In the genomic region with DNA sequence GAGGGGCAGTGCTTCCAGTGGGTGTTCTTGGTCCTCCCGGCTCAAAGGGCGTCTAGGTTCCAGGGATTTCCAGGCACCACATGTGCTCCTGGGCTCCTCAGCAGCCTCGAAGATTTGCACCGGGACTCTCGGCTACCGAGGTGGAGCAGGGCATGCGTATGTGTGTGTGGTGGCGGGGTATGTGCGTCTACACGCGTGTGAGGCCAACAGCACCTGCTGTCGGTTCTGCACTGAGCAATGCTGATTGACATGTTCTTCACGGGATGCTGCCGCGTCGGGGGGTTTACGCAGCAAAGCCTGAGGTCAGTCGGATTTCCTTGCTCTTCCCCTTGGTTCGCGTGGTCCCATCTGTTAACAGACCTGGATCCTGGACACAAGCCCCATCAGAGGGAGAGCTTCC, we compare ENCODE assay signal across 22 cellular contexts.
DNase-seq lines count a peak whose midpoint lies in the region; ATAC-seq and TF ChIP-seq lines count a peak whose summit lies in the region.
"Had no signal": no experiment of that assay in that cellular context is flagged by ENCODE, and none has a peak within 500 bp of the region (broad histone marks: within the 10 kb centered on the region; RNA-seq: fewer than 3 reads in every experiment).

No MANE protein-coding gene starts in this region.

- no peak overlapping the region for H3K23ac ChIP-seq in neuronal stem cell (ENCODE audit: low read depth, low read length, poor library complexity)

- no peaks in the 10 kb centered on the region for H3K27me3 ChIP-seq in GM23338 (ENCODE audit: insufficient read depth)
- H3K27me3 ChIP-seq in neuronal stem cell (ENCODE audit: control insufficient read depth in 3 of 3, insufficient read depth in 3 of 3, low read depth in 1 of 3, low read length in 3 of 3): peaks cover 0 to 13% (median 0%) of the 10 kb centered on the region in 3 experiments
- peaks cover 85% of the 10 kb centered on the region for H3K27me3 ChIP-seq in PC-9 (ENCODE audit: insufficient read depth, low read depth)
- H3K27me3 ChIP-seq in hepatocyte: no peaks in the 10 kb centered on the region

- no peak overlapping the region for H3K18ac ChIP-seq in neuronal stem cell (ENCODE audit: low read length)

- H3K4me1 ChIP-seq in GM23338 (ENCODE audit: insufficient read depth) (peaks cover 24% of the 10 kb centered on the region), neuronal stem cell (ENCODE audit: control insufficient read depth in 2 of 2, insufficient read depth in 1 of 2, low read depth in 1 of 2, low read length in 2 of 2) (peaks cover 0 to 2% of the 10 kb centered on the region in 2 donors), PC-9 (replicated peaks; ENCODE audit: insufficient read depth) (no peaks in the 10 kb centered on the region), hepatocyte (ENCODE audit: insufficient read depth) (no peaks in the 10 kb centered on the region)

- no peak overlapping the region for H3K9ac ChIP-seq in neuronal stem cell (ENCODE audit: low read depth, low read length, poor library complexity)

- no peaks in the 10 kb centered on the region for H4K20me1 ChIP-seq in GM23338 (replicated peaks; ENCODE audit: insufficient read depth)
- no peaks in the 10 kb centered on the region; the same call in 1 of the 2 replicates for H4K20me1 ChIP-seq in PC-9 (ENCODE audit: insufficient read depth)
- no peaks in the 10 kb centered on the region for H4K20me1 ChIP-seq in hepatocyte (ENCODE audit: insufficient read depth, poor library complexity, severe bottlenecking)

- H3K36me3 ChIP-seq in GM23338 (ENCODE audit: insufficient read depth) (no peaks in the 10 kb centered on the region), neuronal stem cell (replicated peaks in 1 of 2; ENCODE audit: control insufficient read depth in 2 of 2, insufficient read depth in 2 of 2, low read length in 2 of 2) (no peaks in the 10 kb centered on the region), PC-9 (ENCODE audit: low read depth) (no peaks in the 10 kb centered on the region), hepatocyte (replicated peaks; ENCODE audit: insufficient read depth, low read depth) (no peaks in the 10 kb centered on the region)

- no peak overlapping the region for H3K4me3 Mint-ChIP-seq in GM23338
- H3K4me3 Mint-ChIP-seq: CD4-positive, CD25-positive, alpha-beta regulatory T cell had no signal

- POLR2A ChIA-PET in PC-9 (lab: Charles Lee; ENCODE audit: unreplicated experiment): no interaction called here

- TF ChIP-seq CTCF in GM23338 (conservative IDR thresholded peaks at IDR 0.05; ENCODE audit: low read depth in 2 of 2): no peak
- TF ChIP-seq CTCF in coronary artery (IDR thresholded peaks at IDR 0.05): no peak
- TF ChIP-seq CTCF in PC-9 (conservative IDR thresholded peaks at IDR 0.05): no peak
- no peak for TF ChIP-seq CTCF in hepatocyte (IDR thresholded peaks at IDR 0.05; ENCODE audit: poor library complexity)

- no peak overlapping the region for H3K4ac ChIP-seq in neuronal stem cell (ENCODE audit: low read length)

- H3K4me1 Mint-ChIP-seq in GM23338: peaks cover 23% of the 10 kb centered on the region

- peaks cover 7% of the 10 kb centered on the region for H3K27me3 Mint-ChIP-seq in GM23338 (ENCODE audit: insufficient read depth, low read depth, poor library complexity)
- H3K27me3 Mint-ChIP-seq: CD4-positive, CD25-positive, alpha-beta regulatory T cell had no signal

- BruUV-seq in PC-9 (replicated peaks; lab: Mats Ljungman, UMichigan): no TSS peak

- no peak overlapping the region for H4K8ac ChIP-seq in neuronal stem cell (ENCODE audit: low read depth, low read length)

- no peak overlapping the region for H3K4me3 ChIP-seq in GM23338
- no peak overlapping the region for H3K4me3 ChIP-seq in coronary artery
- no peak overlapping the region for H3K4me3 ChIP-seq in neuronal stem cell (ENCODE audit: low read length in 2 of 2)
- no peak overlapping the region for H3K4me3 ChIP-seq in PC-9
- no peak overlapping the region for H3K4me3 ChIP-seq in hepatocyte
- H3K4me3 ChIP-seq: GM12878, SK-N-MC had no signal

- H2BK12ac ChIP-seq in neuronal stem cell (ENCODE audit: low read length): no peak overlapping the region

- intact Hi-C loops in PC-9 (cut with micrococcal nuclease; ENCODE audit: unreplicated experiment): no loop called here

- no peaks in the 10 kb centered on the region for H3K79me1 ChIP-seq in neuronal stem cell (ENCODE audit: low read depth, low read length)

- H3K9me3 Mint-ChIP-seq in GM23338: peaks cover 14% of the 10 kb centered on the region

- H2BK120ac ChIP-seq in neuronal stem cell (ENCODE audit: low read depth, low read length): no peak overlapping the region

- no CpG with 5 or more reads among the region's 20 CpGs for WGBS in neuronal stem cell (ENCODE audit: extremely low coverage in 2 of 2, insufficient read length in 2 of 2, insufficient replicate concordance in 1 of 2), 2 donors
- 96% methylated on average over 20 of the region's 20 CpGs for WGBS in hepatocyte (ENCODE audit: low lambda C conversion rate, missing lambda C conversion rate)

- no peak overlapping the region for H4K91ac ChIP-seq in neuronal stem cell (ENCODE audit: low read depth, low read length, poor library complexity)

- peaks cover 6% of the 10 kb centered on the region; the same call in 1 of the 3 replicates for H3K36me3 Mint-ChIP-seq in GM23338 (ENCODE audit: low read depth)
- H3K36me3 Mint-ChIP-seq: CD4-positive, CD25-positive, alpha-beta regulatory T cell had no signal

- H2AK5ac ChIP-seq in neuronal stem cell (ENCODE audit: low read depth, low read length): no peak overlapping the region

- H3K9me3 ChIP-seq in neuronal stem cell (replicated peaks in 1 of 2; ENCODE audit: control insufficient read depth in 2 of 2, insufficient read depth in 1 of 2, low read depth in 1 of 2, low read length in 2 of 2) (peaks cover 0 to 4% of the 10 kb centered on the region in 2 donors), PC-9 (ENCODE audit: insufficient read depth, low read depth) (no peaks in the 10 kb centered on the region), hepatocyte (ENCODE audit: low read depth) (no peaks in the 10 kb centered on the region)

- H2BK5ac ChIP-seq in neuronal stem cell (ENCODE audit: low read length): no peak overlapping the region

- peak overlapping the region; percentile 26 for H2BK15ac ChIP-seq in neuronal stem cell (ENCODE audit: low read length)

- H2AFZ ChIP-seq in GM23338: no peak overlapping the region
- H2AFZ ChIP-seq in neuronal stem cell (ENCODE audit: low read length): no peak overlapping the region
- H2AFZ ChIP-seq in PC-9: no peak overlapping the region
- no peak overlapping the region for H2AFZ ChIP-seq in hepatocyte

- peak; percentile 9 for DNase-seq in D341Med (ENCODE audit: low spot score)
- DNase-seq in GM23338 (ENCODE audit: low spot score): no peak
- peak; percentile 53 for DNase-seq in coronary artery (ENCODE audit: low spot score)
- no peak for DNase-seq in neuronal stem cell (ENCODE audit: low spot score)
- no peak for DNase-seq in PC-9
- DNase-seq in hepatocyte (ENCODE audit: low spot score): no peak
- DNase-seq: CD4-positive, CD25-positive, alpha-beta regulatory T cell; DMS 273 treated with DMSO at 0.1 percent for 48 hours; DMS79 treated with DMSO at 0.1 percent for 48 hours; HCEC 1CT; MV-4-11; NCI-H1694; NCI-H2081; NCI-H2171; NCI-H345; NCI-H524 treated with DMSO at 0.1 percent for 48 hours; OCI-M1; SHP77 had no signal

- H3F3A ChIP-seq in GM23338 (replicated peaks; ENCODE audit: low read depth) (no peaks in the 10 kb centered on the region), PC-9 (ENCODE audit: insufficient read depth, low read depth) (no peaks in the 10 kb centered on the region)

- peak overlapping the region; percentile 62; the same call in 1 of the 2 replicates for H3K27ac Mint-ChIP-seq in GM23338
- H3K27ac Mint-ChIP-seq: CD4-positive, CD25-positive, alpha-beta regulatory T cell had no signal

- no peak overlapping the region for H3K4me2 ChIP-seq in GM23338
- H3K4me2 ChIP-seq in neuronal stem cell (ENCODE audit: insufficient read depth, low read length, poor library complexity, severe bottlenecking): no peak overlapping the region
- no peak overlapping the region for H3K4me2 ChIP-seq in PC-9
- H3K4me2 ChIP-seq in hepatocyte: no peak overlapping the region

- CTCF ChIA-PET in PC-9 (lab: Charles Lee): no interaction called here

- H3K14ac ChIP-seq in neuronal stem cell (ENCODE audit: low read length): no peak overlapping the region

- H3K79me2 ChIP-seq in GM23338 (replicated peaks; ENCODE audit: insufficient read depth): no peaks in the 10 kb centered on the region
- no peaks in the 10 kb centered on the region for H3K79me2 ChIP-seq in PC-9 (ENCODE audit: low read depth)
- no peaks in the 10 kb centered on the region for H3K79me2 ChIP-seq in hepatocyte

- no peak overlapping the region for H3K27ac ChIP-seq in GM23338 (ENCODE audit: low read depth)
- no peak overlapping the region for H3K27ac ChIP-seq in coronary artery
- no peak overlapping the region for H3K27ac ChIP-seq in neuronal stem cell (replicated peaks; ENCODE audit: low read length)
- no peak overlapping the region for H3K27ac ChIP-seq in PC-9
- no peak overlapping the region for H3K27ac ChIP-seq in hepatocyte
- H3K27ac ChIP-seq: SK-N-MC had no signal

- no peak for ATAC-seq in GM23338
- ATAC-seq in HG03460 (IDR thresholded peaks at IDR 0.05; ENCODE audit: unreplicated experiment): no peak
- ATAC-seq in GM21390 (IDR thresholded peaks at IDR 0.05; ENCODE audit: unreplicated experiment): no peak
- ATAC-seq: GM12878 had no signal

- peaks cover 11% of the 10 kb centered on the region; the same call in 1 of the 2 replicates for H3K9me2 ChIP-seq in GM23338 (ENCODE audit: insufficient read depth)
- H3K9me2 ChIP-seq in PC-9 (ENCODE audit: insufficient read depth): no peaks in the 10 kb centered on the region
- no peaks in the 10 kb centered on the region for H3K9me2 ChIP-seq in hepatocyte (replicated peaks; ENCODE audit: insufficient read depth)

TF ChIP-seq in GM23338, 12 proteins besides CTCF, POLR2A, EP300 and RAD21:
- TF ChIP-seq, protein P1, sequence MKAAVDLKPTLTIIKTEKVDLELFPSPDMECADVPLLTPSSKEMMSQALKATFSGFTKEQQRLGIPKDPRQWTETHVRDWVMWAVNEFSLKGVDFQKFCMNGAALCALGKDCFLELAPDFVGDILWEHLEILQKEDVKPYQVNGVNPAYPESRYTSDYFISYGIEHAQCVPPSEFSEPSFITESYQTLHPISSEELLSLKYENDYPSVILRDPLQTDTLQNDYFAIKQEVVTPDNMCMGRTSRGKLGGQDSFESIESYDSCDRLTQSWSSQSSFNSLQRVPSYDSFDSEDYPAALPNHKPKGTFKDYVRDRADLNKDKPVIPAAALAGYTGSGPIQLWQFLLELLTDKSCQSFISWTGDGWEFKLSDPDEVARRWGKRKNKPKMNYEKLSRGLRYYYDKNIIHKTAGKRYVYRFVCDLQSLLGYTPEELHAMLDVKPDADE (IDR thresholded peaks at IDR 0.05): no peak
- TF ChIP-seq NANOG (IDR thresholded peaks at IDR 0.05; ENCODE audit: borderline replicate concordance): no peak

Comparison
In these comparisons a context has a peak if more than half of its experiments do, and no peak if none do; other contexts are left out.
1. DNase-seq: peak in D341Med (single experiment) and coronary artery (single experiment); none in GM23338 (single experiment), neuronal stem cell (single experiment), PC-9 (0 of 2) and hepatocyte (single experiment).